Comparison of ENCODE assay signal across 1 cellular context in genomic region chr4:8837181-8837811, GRCh38.
TF ChIP-seq lines count a peak whose summit lies in the region.

No MANE protein-coding gene starts in this region.

TF ChIP-seq in GM23338, 12 proteins besides CTCF, POLR2A, EP300 and RAD21 (continued from another document):
- no peak for TF ChIP-seq ZNF462 (CRISPR knock-in tag; IDR thresholded peaks at IDR 0.05)
TF ChIP-seq in GM23338: peak in this region for 0.
